Comparison of ENCODE assay signal across 33 cellular contexts in the genomic region with DNA sequence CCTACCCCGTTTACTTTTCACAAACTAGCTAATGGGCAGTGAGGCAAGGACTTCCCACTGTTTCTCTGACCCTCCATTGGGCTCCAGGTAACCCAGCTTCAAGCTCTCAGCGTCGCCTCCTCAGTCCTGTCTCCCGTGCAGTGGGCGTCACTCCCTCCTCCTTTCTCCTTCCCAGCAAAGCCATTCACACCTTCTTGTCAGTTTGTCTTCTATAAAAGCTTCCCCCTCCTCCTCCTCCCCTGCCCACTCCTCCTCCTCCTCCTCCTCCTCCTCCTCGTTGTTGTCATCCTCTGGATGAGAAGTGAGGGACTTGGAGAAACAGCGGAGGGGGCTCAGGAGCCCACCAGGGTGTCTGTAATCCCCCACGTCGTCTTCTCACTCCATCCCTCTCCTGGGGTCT. TPM values are rescaled to one million over a fixed set of nuclear protein-coding genes. Genes with fewer than 3 reads are reported as not detected.
"Had no signal": no experiment of that assay in that cellular context is flagged by ENCODE, and none has a peak within 500 bp of the region (broad histone marks: within the 10 kb centered on the region; RNA-seq: fewer than 3 reads in every experiment).

No MANE protein-coding gene starts in this region.

- H3K36me3 ChIP-seq: heart left ventricle, left lung, lower lobe of right lung, ovary, prostate gland, sigmoid colon, spleen, suprapubic skin, thoracic aorta, tibial artery, upper lobe of right lung had no signal

- H3K27ac ChIP-seq: heart left ventricle, left lung, lower lobe of right lung, ovary, prostate gland, sigmoid colon, spleen, suprapubic skin, thoracic aorta, tibial artery, upper lobe of right lung had no signal

- H3K4me3 ChIP-seq: heart left ventricle, left lung, lower lobe of right lung, ovary, prostate gland, sigmoid colon, spleen, suprapubic skin, thoracic aorta, tibial artery, upper lobe of right lung had no signal

- ATAC-seq: heart left ventricle; left lung; lower lobe of right lung; right cardiac atrium; stimulated activated effector memory CD8-positive, alpha-beta T cell treated with anti-CD3 and anti-CD28 coated beads, Interleukin-12 subunit alpha, Interleukin-12 subunit beta, amount 100 ng/mL, for 72 hours; upper lobe of right lung had no signal

- H3K4me1 ChIP-seq: prostate gland, sigmoid colon, suprapubic skin, tibial artery had no signal

- DNase-seq: heart left ventricle; hypothalamus; immature natural killer cell; kidney; left colon; left lung; lower lobe of right lung; mammary epithelial cell; mesenchymal stem cell; naive B cell; ovary; right cardiac atrium; sigmoid colon; small intestine; spleen; stimulated activated CD4-positive, alpha-beta T cell treated with anti-CD3 and anti-CD28 coated beads, Interleukin-4, amount 100 ng/mL, for 24 hours; stimulated activated naive CD4-positive, alpha-beta T cell; tibial artery; trophoblast cell; upper lobe of right lung had no signal

- H3K27me3 ChIP-seq: ovary had no signal

- FAIRE-seq: islet of Langerhans, kidney, small intestine, urothelium cell line had no signal

- H3K9me3 ChIP-seq: heart left ventricle, left lung, lower lobe of right lung, ovary, prostate gland, sigmoid colon, spleen, suprapubic skin, thoracic aorta, tibial artery, upper lobe of right lung had no signal

RNA-seq across cellular contexts. Expression of a gene that starts 1.7 kb away (rescaled TPM):
- total RNA-seq: heart left ventricle; kidney; left colon; left lung; liver; lower lobe of right lung; mammary epithelial cell; mesothelial cell of epicardium; mononuclear cell; natural killer cell treated with Interleukin-12 subunit alpha and Interleukin-12 subunit beta and Interleukin-15 and Interleukin-18, amount 100 ng/mL, for 72 hours; omental fat pad; ovary; prostate gland; right cardiac atrium; sigmoid colon; spleen; subcutaneous adipose tissue; suprapubic skin; thoracic aorta; upper lobe of right lung had no signal
- polyA plus RNA-seq: heart left ventricle, immature natural killer cell, mammary epithelial cell, ovary, right cardiac atrium, sigmoid colon, small intestine, spleen had no signal

RNA-seq across cellular contexts. Expression of a gene that starts 23.5 kb away (rescaled TPM):
- total RNA-seq: heart left ventricle; kidney; left colon; left lung; lower lobe of right lung; mammary epithelial cell; mononuclear cell; natural killer cell treated with Interleukin-12 subunit alpha and Interleukin-12 subunit beta and Interleukin-15 and Interleukin-18, amount 100 ng/mL, for 72 hours; neural crest cell; omental fat pad; right cardiac atrium; sigmoid colon; spleen; subcutaneous adipose tissue; suprapubic skin; thoracic aorta had no signal
- polyA plus RNA-seq: immature natural killer cell, liver, mammary epithelial cell, ovary, right cardiac atrium, small intestine had no signal

RNA-seq across cellular contexts. Expression of a gene that starts 28.0 kb away (rescaled TPM):
- total RNA-seq: heart left ventricle; kidney; left colon; left lung; liver; lower lobe of right lung; mammary epithelial cell; mesothelial cell of epicardium; mononuclear cell; natural killer cell treated with Interleukin-12 subunit alpha and Interleukin-12 subunit beta and Interleukin-15 and Interleukin-18, amount 100 ng/mL, for 72 hours; neural crest cell; omental fat pad; ovary; prostate gland; right cardiac atrium; sigmoid colon; spleen; subcutaneous adipose tissue; suprapubic skin; thoracic aorta; upper lobe of right lung had no signal
- polyA plus RNA-seq: heart left ventricle, immature natural killer cell, liver, mammary epithelial cell, ovary, right cardiac atrium, sigmoid colon, small intestine, spleen had no signal
